8 cellular contexts compared by ENCODE assay signal in the genomic region with DNA sequence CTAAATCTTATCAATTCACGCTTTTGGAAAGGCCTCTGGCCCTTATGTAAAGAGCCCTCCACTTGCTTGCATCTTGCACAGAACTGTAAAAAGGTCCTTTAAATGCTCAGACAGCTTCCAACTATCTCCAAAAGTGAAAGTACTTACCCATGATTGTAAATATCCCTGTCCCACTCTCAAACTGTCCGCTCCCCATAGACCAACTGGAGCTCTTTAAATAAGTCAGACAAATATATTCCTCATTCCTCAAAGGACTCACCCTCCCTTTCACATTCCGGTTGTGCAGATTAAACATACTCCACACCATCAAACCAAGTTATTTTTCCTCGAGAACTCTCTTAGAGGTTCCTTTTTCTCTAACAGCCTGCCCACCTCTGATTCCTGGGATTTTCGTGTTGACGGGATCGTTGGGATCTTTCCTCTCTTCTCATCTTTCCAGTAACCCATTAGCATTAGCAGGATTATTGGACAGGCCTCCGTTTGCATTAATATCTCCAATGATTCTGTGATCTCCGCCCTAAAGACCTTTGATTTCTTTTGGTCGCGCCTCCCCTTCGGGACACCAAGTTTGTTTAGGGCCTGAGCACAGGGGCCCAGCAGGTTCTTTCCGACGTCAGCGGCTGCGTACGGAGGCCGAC. TPM values are rescaled to one million over a fixed set of nuclear protein-coding genes. Genes with fewer than 3 reads are reported as not detected.
DNase-seq lines count a peak whose midpoint lies in the region; ATAC-seq, FAIRE-seq and TF ChIP-seq lines count a peak whose summit lies in the region.

No MANE protein-coding gene starts in this region.

- H3K4me3 ChIP-seq in prostate gland: peak overlapping the region; percentile 74 to 85

- no peaks in the 10 kb centered on the region for H3K9me3 Mint-ChIP-seq in MCF 10A (ENCODE audit: unreplicated experiment)

- TF ChIP-seq POLR2A in prostate gland (IDR thresholded peaks at IDR 0.05): no peak

- WGBS in prostate gland: 2% methylated on average over 18 of the region's 18 CpGs

- in situ Hi-C loops in T47D (cut with HindIII; ENCODE audit: low pct_unique_long_range_greater_than_20kb, low sequenced_read_pairs): no loop called here

- intact Hi-C loops in MCF 10A (cut with micrococcal nuclease) (no loop called here), prostate gland (cut with DNase I) (loop anchor here (10.0 kb wide), 1 partner anchor 204 kb away; a partner anchor contains a TSS)

- FAIRE-seq in RCC 7860 (lab: Jason Lieb, UNC): no peak

- H3K27ac Mint-ChIP-seq in MCF 10A (ENCODE audit: low read depth, unreplicated experiment) (no peak overlapping the region), T-helper 17 cell (no peak overlapping the region)

- H3K36me3 Mint-ChIP-seq in MCF 10A (ENCODE audit: insufficient read depth, unreplicated experiment) (peaks cover 6% of the 10 kb centered on the region), T-helper 17 cell (ENCODE audit: low read depth) (peaks cover 3% of the 10 kb centered on the region)

- POLR2A ChIA-PET in MCF 10A (lab: Yijun Ruan, JAX): interaction anchor here (0.6 to 6.1 kb wide), 21 partner anchors 9 to 1399 kb away, joined by 3 to 124 read pairs (median 4); a partner anchor contains a TSS

- CTCF ChIA-PET in MCF 10A (lab: Yijun Ruan, JAX): interaction anchor here (0.6 to 1.4 kb wide), 6 partner anchors 15 to 1796 kb away, joined by 3 to 5 read pairs (median 3); no protein-coding TSS in a partner anchor

- H3K27me3 Mint-ChIP-seq in MCF 10A (ENCODE audit: insufficient read depth, unreplicated experiment) (peaks cover 18% of the 10 kb centered on the region), T-helper 17 cell (peaks cover 14% of the 10 kb centered on the region)

- H3K4me1 ChIP-seq in prostate gland (replicated peaks): peaks cover 6% of the 10 kb centered on the region

- H3K27me3 ChIP-seq in prostate gland (replicated peaks; ENCODE audit: insufficient read depth): no peaks in the 10 kb centered on the region

- H3K4me1 Mint-ChIP-seq in MCF 10A (ENCODE audit: insufficient read depth, unreplicated experiment) (peaks cover 13% of the 10 kb centered on the region), T-helper 17 cell (peaks cover 7% of the 10 kb centered on the region)

- H3K9me3 ChIP-seq in T-helper 17 cell (ENCODE audit: control insufficient read depth, low read length, poor library complexity, severe bottlenecking) (no peaks in the 10 kb centered on the region), prostate gland (no peaks in the 10 kb centered on the region)

- no peak for TF ChIP-seq CTCF in MCF 10A (IDR thresholded peaks at IDR 0.05; ENCODE audit: unreplicated experiment)
- TF ChIP-seq CTCF in prostate gland (IDR thresholded peaks at IDR 0.05): no peak

- BruUV-seq in MCF 10A (replicated peaks; lab: Mats Ljungman, UMichigan): no TSS peak

- H3K27ac ChIP-seq in prostate gland: peak overlapping the region; percentile 92 to 93

- peak; percentile 10 to 77 for DNase-seq in T47D (ENCODE audit: low read depth in 1 of 2, low spot score in 1 of 2)
- no peak for DNase-seq in MCF 10A (ENCODE audit: unreplicated experiment)
- DNase-seq in T-helper 17 cell: peak in 1 of 3 donors; percentile 13
- peak; percentile 7 for DNase-seq in globus pallidus (ENCODE audit: low spot score)
- no peak for DNase-seq in prostate gland (ENCODE audit: low spot score)
- no peak for DNase-seq in activated gamma-delta T cell treated with Interleukin-2 at 50 U/mL for 16 hours
- no peak for DNase-seq in RCC 7860 (ENCODE audit: low spot score)

- H3K4me3 Mint-ChIP-seq in MCF 10A (ENCODE audit: unreplicated experiment) (no peak overlapping the region), T-helper 17 cell (no peak overlapping the region)

- peak; percentile 20 for ATAC-seq in HG03095 (IDR thresholded peaks at IDR 0.05; ENCODE audit: unreplicated experiment)
- peak; percentile 5 for ATAC-seq in T-helper 17 cell

- no peaks in the 10 kb centered on the region for H3K36me3 ChIP-seq in prostate gland

RNA-seq across cellular contexts. Expression of a gene that starts 0.8 kb away (rescaled TPM):
- total RNA-seq in MCF 10A (2022) (62.4 and 66.9 TPM in 2 replicates), T-helper 17 cell (10 to 100 TPM; 56.1 to 66.9 TPM), prostate gland (100 to 1,000 TPM in 1 of 2 donors, 10 to 100 TPM in 1; 80.3 to 102 TPM)

Comparison
In these comparisons a context has a peak if more than half of its experiments do, and no peak if none do; other contexts are left out.
1. DNase-seq: peak in T47D (2 of 2) and globus pallidus (single experiment); none in MCF 10A (single experiment), prostate gland (single experiment), activated gamma-delta T cell treated with Interleukin-2 at 50 U/mL for 16 hours (single experiment) and RCC 7860 (single experiment).